33 cellular contexts compared by ENCODE assay signal in genomic region chr1:102615896-102616295, GRCh38.
"Had no signal": no experiment of that assay in that cellular context is flagged by ENCODE, and none has a peak within 500 bp of the region (broad histone marks: within the 10 kb centered on the region; RNA-seq: fewer than 3 reads in every experiment).

No MANE protein-coding gene starts in this region.

- DNase-seq: activated effector memory CD4-positive, alpha-beta T cell treated with anti-CD3 and anti-CD28 coated beads, Interleukin-2, amount 50 U/mL, for 16 hours; activated effector memory CD4-positive, alpha-beta T cell treated with Interleukin-2 at 50 U/mL for 16 hours; activated gamma-delta T cell; activated gamma-delta T cell treated with Interleukin-2 at 50 U/mL for 16 hours; activated naive CD4-positive, alpha-beta T cell; activated naive CD4-positive, alpha-beta T cell treated with anti-CD3 and anti-CD28 coated beads for 36 hours; activated naive CD4-positive, alpha-beta T cell treated with anti-CD3 and anti-CD28 coated beads, Interleukin-2, amount 10 ng/mL, durations not matched to agents 7 days and 5 days; activated naive CD4-positive, alpha-beta T cell treated with anti-CD3 and anti-CD28 coated beads, Interleukin-2, amount 50 U/mL, for 16 hours; activated naive CD4-positive, alpha-beta T cell treated with Interleukin-2 at 50 U/mL for 16 hours; activated naive CD8-positive, alpha-beta T cell treated with anti-CD3 and anti-CD28 coated beads for 36 hours; activated naive CD8-positive, alpha-beta T cell treated with anti-CD3 and anti-CD28 coated beads, Interleukin-2, amount 10 ng/mL, durations not matched to agents 7 days and 5 days; activated naive CD8-positive, alpha-beta T cell treated with anti-CD3 and anti-CD28 coated beads, Interleukin-2, amount 50 U/mL, for 24 hours; activated T-cell treated with anti-CD3 and anti-CD28 coated beads, Interleukin-2, amount 50 U/mL, for 4 hours; activated T-cell treated with anti-CD3 and anti-CD28 coated beads, Interleukin-2, amount 50 U/mL, for 48 hours; activated T-cell treated with anti-CD3 and anti-CD28 coated beads, Interleukin-2, amount 50 U/mL, for 72 hours; adrenal gland; amniotic stem cell; amygdala; anterior cingulate cortex; aorta; body of pancreas; brain microvascular endothelial cell; caudate nucleus; central memory CD4-positive, alpha-beta T cell; cerebellar nuclear complex had no signal

- H3K4me3 Mint-ChIP-seq: activated naive CD4-positive, alpha-beta T cell treated with anti-CD3 and anti-CD28 coated beads for 36 hours; activated naive CD4-positive, alpha-beta T cell treated with anti-CD3 and anti-CD28 coated beads, Interleukin-2, amount 10 ng/mL, durations not matched to agents 7 days and 5 days; activated naive CD4-positive, alpha-beta T cell treated with anti-CD3 and anti-CD28 coated beads, Interleukin-2, amount 50 U/mL, for 24 hours; activated naive CD8-positive, alpha-beta T cell; activated naive CD8-positive, alpha-beta T cell treated with anti-CD3 and anti-CD28 coated beads for 36 hours; activated naive CD8-positive, alpha-beta T cell treated with anti-CD3 and anti-CD28 coated beads, Interleukin-2, amount 10 ng/mL, durations not matched to agents 7 days and 5 days; activated naive CD8-positive, alpha-beta T cell treated with anti-CD3 and anti-CD28 coated beads, Interleukin-2, amount 50 U/mL, for 24 hours; activated T-cell treated with anti-CD3 and anti-CD28 coated beads, Interleukin-2, amount 50 U/mL, for 4 hours; activated T-cell treated with anti-CD3 and anti-CD28 coated beads, Interleukin-2, amount 50 U/mL, for 72 hours; activated T-helper 1 cell treated with anti-CD3 and anti-CD28 coated beads, Interleukin-12 subunit alpha, Interleukin-12 subunit beta, Interleukin-2, Interleukin-4 antibody, amounts not matched to agents 30 ng/mL and 10 ng/mL and 1 ng/mL, durations not matched to agents 14 hours and 24 hours and 36 hours; activated T-helper 17 cell treated with anti-CD3 and anti-CD28 coated beads, Interleukin-2, amount 50 U/mL, for 72 hours; brain; central memory CD8-positive, alpha-beta T cell had no signal

- H3K4me1 Mint-ChIP-seq: activated naive CD4-positive, alpha-beta T cell treated with anti-CD3 and anti-CD28 coated beads, Interleukin-2, amount 10 ng/mL, durations not matched to agents 7 days and 5 days; activated naive CD4-positive, alpha-beta T cell treated with anti-CD3 and anti-CD28 coated beads, Interleukin-2, amount 50 U/mL, for 24 hours; activated naive CD8-positive, alpha-beta T cell treated with anti-CD3 and anti-CD28 coated beads for 36 hours; activated naive CD8-positive, alpha-beta T cell treated with anti-CD3 and anti-CD28 coated beads, Interleukin-2, amount 10 ng/mL, durations not matched to agents 7 days and 5 days; activated naive CD8-positive, alpha-beta T cell treated with anti-CD3 and anti-CD28 coated beads, Interleukin-2, amount 50 U/mL, for 24 hours; activated T-helper 17 cell treated with anti-CD3 and anti-CD28 coated beads, Interleukin-2, amount 50 U/mL, for 72 hours; brain; central memory CD8-positive, alpha-beta T cell had no signal

- H3K36me3 Mint-ChIP-seq: activated naive CD4-positive, alpha-beta T cell treated with anti-CD3 and anti-CD28 coated beads, Interleukin-2, amount 10 ng/mL, durations not matched to agents 7 days and 5 days; activated naive CD4-positive, alpha-beta T cell treated with anti-CD3 and anti-CD28 coated beads, Interleukin-2, amount 50 U/mL, for 24 hours; activated naive CD4-positive, alpha-beta T cell treated with anti-CD3 and anti-CD28 coated beads, Interleukin-2, amount 50 U/mL, for 72 hours; activated naive CD8-positive, alpha-beta T cell; activated naive CD8-positive, alpha-beta T cell treated with anti-CD3 and anti-CD28 coated beads for 36 hours; activated naive CD8-positive, alpha-beta T cell treated with anti-CD3 and anti-CD28 coated beads, Interleukin-2, amount 10 ng/mL, durations not matched to agents 7 days and 5 days; brain had no signal

- ATAC-seq: activated naive CD4-positive, alpha-beta T cell treated with anti-CD3 and anti-CD28 coated beads, Interleukin-2, amount 50 U/mL, for 72 hours; activated naive CD8-positive, alpha-beta T cell treated with anti-CD3 and anti-CD28 coated beads, Interleukin-2, amount 50 U/mL, for 24 hours; activated T-cell treated with anti-CD3 and anti-CD28 coated beads, Interleukin-2, amount 50 U/mL, for 4 hours; activated T-cell treated with anti-CD3 and anti-CD28 coated beads, Interleukin-2, amount 50 U/mL, for 72 hours; activated T-helper 17 cell treated with anti-CD3 and anti-CD28 coated beads, Interleukin-2, amount 50 U/mL, for 72 hours; body of pancreas had no signal

- H3K9me3 Mint-ChIP-seq: activated naive CD4-positive, alpha-beta T cell treated with anti-CD3 and anti-CD28 coated beads, Interleukin-2, amount 50 U/mL, for 24 hours had no signal

- H3K27me3 Mint-ChIP-seq: activated naive CD4-positive, alpha-beta T cell treated with anti-CD3 and anti-CD28 coated beads, Interleukin-2, amount 10 ng/mL, durations not matched to agents 7 days and 5 days; activated naive CD4-positive, alpha-beta T cell treated with anti-CD3 and anti-CD28 coated beads, Interleukin-2, amount 50 U/mL, for 24 hours; activated naive CD8-positive, alpha-beta T cell; activated naive CD8-positive, alpha-beta T cell treated with anti-CD3 and anti-CD28 coated beads for 36 hours; activated naive CD8-positive, alpha-beta T cell treated with anti-CD3 and anti-CD28 coated beads, Interleukin-2, amount 10 ng/mL, durations not matched to agents 7 days and 5 days; activated naive CD8-positive, alpha-beta T cell treated with anti-CD3 and anti-CD28 coated beads, Interleukin-2, amount 50 U/mL, for 24 hours; activated T-helper 17 cell treated with anti-CD3 and anti-CD28 coated beads, Interleukin-2, amount 50 U/mL, for 72 hours; central memory CD8-positive, alpha-beta T cell had no signal

- H3K27ac Mint-ChIP-seq: activated naive CD4-positive, alpha-beta T cell treated with anti-CD3 and anti-CD28 coated beads for 36 hours; activated naive CD4-positive, alpha-beta T cell treated with anti-CD3 and anti-CD28 coated beads, Interleukin-2, amount 10 ng/mL, durations not matched to agents 7 days and 5 days; activated naive CD4-positive, alpha-beta T cell treated with anti-CD3 and anti-CD28 coated beads, Interleukin-2, amount 50 U/mL, for 24 hours; activated naive CD4-positive, alpha-beta T cell treated with anti-CD3 and anti-CD28 coated beads, Interleukin-2, amount 50 U/mL, for 72 hours; activated naive CD8-positive, alpha-beta T cell; activated naive CD8-positive, alpha-beta T cell treated with anti-CD3 and anti-CD28 coated beads for 36 hours; activated naive CD8-positive, alpha-beta T cell treated with anti-CD3 and anti-CD28 coated beads, Interleukin-2, amount 10 ng/mL, durations not matched to agents 7 days and 5 days; activated naive CD8-positive, alpha-beta T cell treated with anti-CD3 and anti-CD28 coated beads, Interleukin-2, amount 50 U/mL, for 24 hours; activated T-cell treated with anti-CD3 and anti-CD28 coated beads, Interleukin-2, amount 50 U/mL, for 72 hours; activated T-helper 1 cell treated with anti-CD3 and anti-CD28 coated beads, Interleukin-12 subunit alpha, Interleukin-12 subunit beta, Interleukin-2, Interleukin-4 antibody, amounts not matched to agents 30 ng/mL and 10 ng/mL and 1 ng/mL, durations not matched to agents 14 hours and 24 hours and 36 hours; activated T-helper 17 cell treated with anti-CD3 and anti-CD28 coated beads, Interleukin-2, amount 50 U/mL, for 72 hours; activated T-helper 2 cell treated with anti-CD3 and anti-CD28 coated beads, Interferon-gamma antibody, Interleukin-2, Interleukin-4, amounts not matched to agents 10 μg/mL and 5 μg/mL and 100 μg/mL, durations not matched to agents 14 hours and 24 hours and 36 hours; brain had no signal
